21 cellular contexts compared by ENCODE assay signal in genomic region chr1:34845131-34845901, GRCh38. TPM values are rescaled to one million over a fixed set of nuclear protein-coding genes. Genes with fewer than 3 reads are reported as not detected.
DNase-seq lines count a peak whose midpoint lies in the region; ATAC-seq and TF ChIP-seq lines count a peak whose summit lies in the region.
"Had no signal": no experiment of that assay in that cellular context is flagged by ENCODE, and none has a peak within 500 bp of the region (broad histone marks: within the 10 kb centered on the region; RNA-seq: fewer than 3 reads in every experiment).

No MANE protein-coding gene starts in this region.

- peak overlapping the region; percentile 47 for H3K27ac ChIP-seq in lower lobe of right lung
- H3K27ac ChIP-seq in subcutaneous abdominal adipose tissue (ENCODE audit: low read depth, low read length), result peak overlapping the region; percentile 70
- H3K27ac ChIP-seq: hepatocyte, vagina had no signal

- H3K36me3 ChIP-seq in lower lobe of right lung, result peaks cover 17% of the 10 kb centered on the region
- peaks cover 4 to 20% (median 10%) of the 10 kb centered on the region in 5 donors for H3K36me3 ChIP-seq in subcutaneous abdominal adipose tissue (ENCODE audit: control insufficient read depth in 5 of 5, insufficient read depth in 5 of 5, low read length in 5 of 5)
- H3K36me3 ChIP-seq: vagina had no signal

- H3K9ac ChIP-seq in subcutaneous abdominal adipose tissue (ENCODE audit: low read length in 5 of 5), result no peak overlapping the region

- H3K27me3 ChIP-seq in lower lobe of right lung (ENCODE audit: low read depth), result no peaks in the 10 kb centered on the region
- no peaks in the 10 kb centered on the region for H3K27me3 ChIP-seq in subcutaneous abdominal adipose tissue (ENCODE audit: control insufficient read depth in 5 of 5, insufficient read depth in 4 of 5, low read length in 5 of 5)
- H3K27me3 ChIP-seq: hepatocyte, vagina had no signal

- H3K9me3 ChIP-seq in lower lobe of right lung (no peaks in the 10 kb centered on the region), subcutaneous abdominal adipose tissue (ENCODE audit: control insufficient read depth in 5 of 5, low read length in 5 of 5) (no peaks in the 10 kb centered on the region)
- H3K9me3 ChIP-seq: Caco-2, vagina had no signal

- H3K4me3 ChIP-seq in lower lobe of right lung (no peak overlapping the region), subcutaneous abdominal adipose tissue (ENCODE audit: low read depth in 1 of 5, low read length in 5 of 5) (no peak overlapping the region)
- H3K4me3 ChIP-seq: hepatocyte, vagina had no signal

- TF ChIP-seq POLR2A in erythroblast (IDR thresholded peaks at IDR 0.05; ENCODE audit: low read length), result no peak

- H3K4me1 ChIP-seq in lower lobe of right lung (peaks cover 32% of the 10 kb centered on the region), subcutaneous abdominal adipose tissue (ENCODE audit: control insufficient read depth in 5 of 5, insufficient read depth in 5 of 5, low read length in 5 of 5) (peaks cover 5 to 79% (median 22%) of the 10 kb centered on the region in 5 donors)

- intact Hi-C loops in Right ventricle myocardium inferior (cut with DNase I) (no loop called here), Right ventricle myocardium superior (cut with DNase I) (no loop called here), lower lobe of right lung (cut with DNase I) (no loop called here)

- TF ChIP-seq CTCF in lower lobe of right lung (IDR thresholded peaks at IDR 0.05), result no peak

- DNase-seq in Right ventricle myocardium inferior (ENCODE audit: missing footprints) (no peak), Right ventricle myocardium superior (no peak), erythroblast (lab: John Stamatoyannopoulos, UW) (peak; percentile 56 to 60), lower lobe of right lung (no peak), SHP77 treated with DMSO at 0.1 percent for 48 hours (lab: John Stamatoyannopoulos, UW) (no peak), HuH-7 (ENCODE audit: low spot score) (no peak)
- DNase-seq: 8988T; activated CD4-positive, alpha-beta T cell treated with anti-CD3 and anti-CD28 coated beads, Interleukin-2, amount 50 U/mL, for 1 hour; activated CD8-positive, alpha-beta memory T cell treated with anti-CD3 and anti-CD28 coated beads, Interleukin-2, amount 50 U/mL, for 48 hours; activated gamma-delta T cell; Caco-2; cortex of kidney; HCEC 1CT; NCI-H1105 treated with DMSO at 0.1 percent for 48 hours; NCI-H524 treated with DMSO at 0.1 percent for 48 hours; stimulated activated CD4-positive, alpha-beta T cell treated with anti-CD3 and anti-CD28 coated beads, Interleukin-12 subunit alpha, Interleukin-12 subunit beta, amount 100 ng/mL, for 4 hours had no signal

- peak; percentile 29 for ATAC-seq in Right ventricle myocardium inferior
- no peak for ATAC-seq in Right ventricle myocardium superior (ENCODE audit: poor library complexity)
- no peak for ATAC-seq in lower lobe of right lung
- ATAC-seq in GM21515 (IDR thresholded peaks at IDR 0.05; ENCODE audit: unreplicated experiment), result no peak

RNA-seq across cellular contexts. Expression of gene SMIM12, which starts 14.2 kb away (rescaled TPM):
- 40.6 TPM for total RNA-seq in Right ventricle myocardium inferior
- total RNA-seq in Right ventricle myocardium superior, result 35.9 TPM
- 34.0 TPM for total RNA-seq in lower lobe of right lung

RNA-seq across cellular contexts. Expression of gene GJA4, which starts 52.5 kb away (rescaled TPM):
- 23.0 TPM for total RNA-seq in Right ventricle myocardium inferior
- 20.9 TPM for total RNA-seq in Right ventricle myocardium superior
- 16.1 TPM for total RNA-seq in lower lobe of right lung
- total RNA-seq: B cell, Caco-2 had no signal

Comparison
In these comparisons a context has a peak if more than half of its experiments do, and no peak if none do; other contexts are left out.
1. DNase-seq: peak in erythroblast (2 of 2); none in Right ventricle myocardium inferior (single experiment), Right ventricle myocardium superior (single experiment), lower lobe of right lung (single experiment), SHP77 treated with DMSO at 0.1 percent for 48 hours (single experiment) and HuH-7 (single experiment).